ENCODE assay signal across 27 cellular contexts in genomic region chr15:94602771-94603474, GRCh38.
"Had no signal": no experiment of that assay in that cellular context is flagged by ENCODE, and none has a peak within 500 bp of the region (broad histone marks: within the 10 kb centered on the region; RNA-seq: fewer than 3 reads in every experiment).

No MANE protein-coding gene starts in this region.

- H3K27me3 ChIP-seq: adrenal gland had no signal

- H3K4me2 ChIP-seq: SK-N-SH had no signal

- H3K9me3 ChIP-seq: adrenal gland, SK-N-SH had no signal

- ATAC-seq: activated CD8-positive, alpha-beta T cell treated with anti-CD3 and anti-CD28 coated beads, Interleukin-2, amount 10 ng/mL, durations not matched to agents 7 days and 5 days; K562; Panc1; Right ventricle myocardium inferior; WTC11 had no signal

- DNase-seq: activated CD4-positive, alpha-beta T cell treated with anti-CD3 and anti-CD28 coated beads for 48 hours; activated CD4-positive, alpha-beta T cell treated with anti-CD3 and anti-CD28 coated beads, Interleukin-2, amount 50 U/mL, for 4 hours; activated CD4-positive, CD25-positive, alpha-beta regulatory T cell treated with anti-CD3 and anti-CD28 coated beads, Interleukin-2, amount 50 U/mL, for 72 hours; activated CD8-positive, alpha-beta memory T cell treated with anti-CD3 and anti-CD28 coated beads, Interleukin-2, amount 50 U/mL, for 48 hours; activated CD8-positive, alpha-beta T cell treated with anti-CD3 and anti-CD28 coated beads, Interleukin-2, amount 10 ng/mL, durations not matched to agents 7 days and 5 days; activated naive CD4-positive, alpha-beta T cell treated with anti-CD3 and anti-CD28 coated beads, Interleukin-2, amount 50 U/mL, for 16 hours; activated naive CD8-positive, alpha-beta T cell treated with anti-CD3 and anti-CD28 coated beads, Interleukin-2, amount 10 ng/mL, durations not matched to agents 7 days and 5 days; activated T-cell treated with anti-CD3 and anti-CD28 coated beads, Interleukin-2, amount 50 U/mL, for 1 hour; adrenal gland; anterior cingulate cortex; caudate nucleus; Karpas-422; MM.1S; NCI-H1930; NCI-H2171; NCI-H345; NCI-H510A; NCI-H69; NK-92 treated with Interleukin-12 subunit alpha and Interleukin-12 subunit beta, amount 100 ng/mL, for 24 hours; OCI-M1; RPMI8226; SK-N-SH; SW 1271 had no signal

- H3K27ac ChIP-seq: adrenal gland had no signal

- H3K36me3 ChIP-seq: adrenal gland had no signal

- H3K9ac ChIP-seq: SK-N-SH had no signal

- FAIRE-seq: K562 had no signal

- H3K4me1 ChIP-seq: adrenal gland had no signal

- H3K4me3 ChIP-seq: adrenal gland, K562 had no signal
